In genomic region chr15:72783563-72784232, GRCh38 we compare ENCODE assay signal across 1 cellular context.
TF ChIP-seq lines count a peak whose summit lies in the region.

TSS of gene ADPGK (minus strand) at chr15:72783758. CDS start at chr15:72783691, 67 bp downstream.

TF ChIP-seq in K562, 482 proteins besides CTCF, POLR2A, EP300 and RAD21 (continued from another document and continues in another):
- 0 out of 2 replicates have a peak, but pooled peaks have one; percentile 49 for TF ChIP-seq ZBTB40 (IDR thresholded peaks at IDR 0.05)
- TF ChIP-seq ZBTB40 (CRISPR knock-in tag; IDR thresholded peaks at IDR 0.05): no peak
- TF ChIP-seq ZNF146 (CRISPR knock-in tag; IDR thresholded peaks at IDR 0.05; ENCODE audit: unreplicated experiment): no peak
- TF ChIP-seq GABPB1 (CRISPR knock-in tag; IDR thresholded peaks at IDR 0.05): no peak
- no peak for TF ChIP-seq FOXJ3 (CRISPR knock-in tag; IDR thresholded peaks at IDR 0.05)
- TF ChIP-seq NCOR1 (IDR thresholded peaks at IDR 0.05): no peak
- peak; percentile 39 to 87 (median 75) for TF ChIP-seq YY1 (IDR thresholded peaks at IDR 0.05; ENCODE audit: borderline replicate concordance in 1 of 3, control insufficient read depth in 1 of 3, extremely low read depth in 1 of 3, insufficient read depth in 3 of 3, insufficient read length in 1 of 3, insufficient replicate concordance in 2 of 3, low read depth in 1 of 3, low read length in 2 of 3)
- no peak for TF ChIP-seq PHB (CRISPR knock-in tag; IDR thresholded peaks at IDR 0.05)
- no peak for TF ChIP-seq NCOA2 (IDR thresholded peaks at IDR 0.05; ENCODE audit: partially characterized antibody in 2 of 2)
- peak; percentile 49 for TF ChIP-seq NR2C2 (CRISPR knock-in tag; IDR thresholded peaks at IDR 0.05)
- TF ChIP-seq NR2C2 (tag; IDR thresholded peaks at IDR 0.05): peak; percentile 68; the same call in 1 of the 2 replicates
- no peak for TF ChIP-seq THRAP3 (IDR thresholded peaks at IDR 0.05; ENCODE audit: borderline replicate concordance)
- TF ChIP-seq NCOA1 (IDR thresholded peaks at IDR 0.05; ENCODE audit: low read depth): no peak
- no peak for TF ChIP-seq MEF2D (tag; conservative IDR thresholded peaks at IDR 0.05; ENCODE audit: low read depth)
- TF ChIP-seq SIN3B (IDR thresholded peaks at IDR 0.05; ENCODE audit: low read depth): peak; percentile 95
- TF ChIP-seq MXD1 (CRISPR knock-in tag; IDR thresholded peaks at IDR 0.05; ENCODE audit: borderline replicate concordance, poor library complexity, severe bottlenecking): peak; percentile 55
- TF ChIP-seq ELF1 (tag; IDR thresholded peaks at IDR 0.05): peak; percentile 99
- peak; percentile 100 for TF ChIP-seq ELF2 (CRISPR knock-in tag; IDR thresholded peaks at IDR 0.05)
- TF ChIP-seq NEUROD1 (IDR thresholded peaks at IDR 0.05; ENCODE audit: borderline replicate concordance, low read depth, low read length, partially characterized antibody): peak; percentile 68
- TF ChIP-seq POLR2G (IDR thresholded peaks at IDR 0.05; ENCODE audit: low read depth, low read length): peak; percentile 96
- peak; percentile 100 for TF ChIP-seq CREB1 (IDR thresholded peaks at IDR 0.05)
- peak; percentile 100 for TF ChIP-seq CREB1 (CRISPR knock-in tag; IDR thresholded peaks at IDR 0.05)
- peak; percentile 32 for TF ChIP-seq HNRNPLL (IDR thresholded peaks at IDR 0.05; ENCODE audit: low read depth, low read length, poor library complexity, severe bottlenecking)
- no peak for TF ChIP-seq ZBED1 (IDR thresholded peaks at IDR 0.05)
- peak; percentile 74 for TF ChIP-seq PML (IDR thresholded peaks at IDR 0.05; ENCODE audit: low read length)
- 0 out of 2 replicates have a peak, but pooled peaks have one; percentile 8 for TF ChIP-seq POLR2H (tag; IDR thresholded peaks at IDR 0.05; ENCODE audit: low read depth)
- TF ChIP-seq NFYB (IDR thresholded peaks at IDR 0.05; ENCODE audit: extremely low read depth, insufficient read length): no peak
- peak; percentile 60 for TF ChIP-seq REST (CRISPR knock-in tag; IDR thresholded peaks at IDR 0.05; ENCODE audit: low read depth)
- TF ChIP-seq POLR3A (IDR thresholded peaks at IDR 0.05; ENCODE audit: borderline replicate concordance, extremely low read depth, insufficient read depth, insufficient read length): no peak
- peak; percentile 26; the same call in 1 of the 2 replicates for TF ChIP-seq FOXJ2 (tag; IDR thresholded peaks at IDR 0.05)
- TF ChIP-seq GTF2A2 (tag; IDR thresholded peaks at IDR 0.05): no peak
- peak; percentile 76 to 89 for TF ChIP-seq MNT (conservative IDR thresholded peaks at IDR 0.05)
- TF ChIP-seq MAFF (IDR thresholded peaks at IDR 0.05; ENCODE audit: low read length): no peak
- no peak for TF ChIP-seq ZHX1 (conservative IDR thresholded peaks at IDR 0.05; ENCODE audit: low read length)
- no peak for TF ChIP-seq ZNF583 (CRISPR knock-in tag; IDR thresholded peaks at IDR 0.05)
- no peak for TF ChIP-seq BMI1 (IDR thresholded peaks at IDR 0.05; ENCODE audit: low read length)
- no peak for TF ChIP-seq KDM1A (IDR thresholded peaks at IDR 0.05)
- no peak for TF ChIP-seq DPF2 (IDR thresholded peaks at IDR 0.05)
- 0 out of 2 replicates have a peak, but pooled peaks have one; percentile 43 for TF ChIP-seq SMAD4 (CRISPR knock-in tag; conservative IDR thresholded peaks at IDR 0.05)
- TF ChIP-seq HNRNPL (IDR thresholded peaks at IDR 0.05; ENCODE audit: low read depth, low read length): peak; percentile 60
- no peak for TF ChIP-seq NFATC3 (IDR thresholded peaks at IDR 0.05)
- no peak for TF ChIP-seq RBM15 (IDR thresholded peaks at IDR 0.05; ENCODE audit: insufficient read depth, low read length)
- no peak for TF ChIP-seq POLR3G (IDR thresholded peaks at IDR 0.05; ENCODE audit: extremely low read depth, insufficient read length, insufficient replicate concordance)
- TF ChIP-seq CBX8 (IDR thresholded peaks at IDR 0.05; ENCODE audit: borderline replicate concordance, extremely low read depth, low read depth, low read length, poor library complexity, severe bottlenecking): no peak
- TF ChIP-seq ETV6 (IDR thresholded peaks at IDR 0.05; ENCODE audit: borderline replicate concordance in 1 of 2, low read depth in 2 of 2, low read length in 1 of 2): no peak
- TF ChIP-seq ETV6 (CRISPR knock-in tag; IDR thresholded peaks at IDR 0.05; ENCODE audit: borderline replicate concordance): no peak; the same call in 1 of the 2 replicates
- peak; percentile 91 for TF ChIP-seq ZBTB7A (IDR thresholded peaks at IDR 0.05; ENCODE audit: borderline replicate concordance, control insufficient read depth, low read depth, low read length)
- peak in 1 of 2 experiments; percentile 77; a peak in 1 of 4 replicates for TF ChIP-seq MLLT1 (IDR thresholded peaks at IDR 0.05)
- TF ChIP-seq PCBP2 (IDR thresholded peaks at IDR 0.05; ENCODE audit: low read depth, low read length, poor library complexity, severe bottlenecking): peak; percentile 34
- no peak for TF ChIP-seq STAG1 (CRISPR knock-in tag; IDR thresholded peaks at IDR 0.05; ENCODE audit: borderline replicate concordance)
